Comparison of ENCODE assay signal across 9 cellular contexts in the genomic region with DNA sequence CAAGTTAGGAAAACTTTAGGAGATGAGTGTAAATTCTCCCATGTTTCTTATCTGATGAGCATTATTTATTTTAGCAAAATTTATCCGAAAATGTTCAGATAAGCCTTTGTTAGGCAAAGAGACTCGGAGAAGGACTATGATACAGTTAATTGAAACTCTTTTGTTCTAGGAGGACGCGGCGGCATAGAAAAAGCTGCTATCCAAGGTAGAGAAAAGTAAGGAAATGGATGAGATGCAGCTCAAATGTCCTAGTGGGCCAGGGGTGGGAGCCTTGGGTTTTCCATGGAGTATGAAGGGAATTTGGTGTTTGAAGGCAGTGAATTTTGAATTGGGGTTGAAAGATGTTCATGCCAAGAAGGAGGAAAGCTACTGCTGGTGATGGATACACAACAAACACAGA.
"Had no signal": no experiment of that assay in that cellular context is flagged by ENCODE, and none has a peak within 500 bp of the region (broad histone marks: within the 10 kb centered on the region; RNA-seq: fewer than 3 reads in every experiment).

No MANE protein-coding gene starts in this region.

- H3K9me3 ChIP-seq: HAP-1 had no signal

- H3K27ac Mint-ChIP-seq: GM23338, H9, HFFc6 had no signal

- H3K4me1 ChIP-seq: HAP-1 had no signal

- H3K36me3 ChIP-seq: HAP-1 had no signal

- H3K4me3 Mint-ChIP-seq: GM23338, H9, HFFc6 had no signal

- H3K9ac ChIP-seq: GM23248 had no signal

- H3K4me2 ChIP-seq: GM23338 had no signal

- DNase-seq: GM23248, GOT3, H7, H9, HCEC 1CT, HFFc6 had no signal

- H2AFZ ChIP-seq: GM23248, GM23338 had no signal

- H3K27ac ChIP-seq: GM23248 had no signal

- H3K4me1 Mint-ChIP-seq: GM23338 had no signal

- H3K4me3 ChIP-seq: GM23248, GM23338, HAP-1 had no signal

- ATAC-seq: GM23338, HCT116 had no signal
